In the genomic region with DNA sequence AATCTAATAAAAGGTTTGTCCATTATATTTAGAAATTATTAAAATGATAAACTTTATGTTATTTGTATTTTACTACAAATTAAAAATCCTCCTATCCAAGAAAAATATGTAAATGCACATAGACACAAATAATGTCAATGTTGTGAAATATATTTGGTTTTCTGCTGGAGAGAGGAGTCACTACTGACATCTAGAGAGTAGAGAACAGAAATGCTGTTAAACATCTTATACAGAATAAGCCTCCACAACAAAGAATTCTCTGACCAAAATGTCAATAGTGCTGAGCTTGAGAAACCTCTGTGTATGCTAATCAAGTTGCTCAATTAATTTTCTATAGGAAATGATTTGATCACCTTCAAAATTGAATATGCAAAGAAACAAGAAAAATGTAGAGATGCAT, we compare ENCODE assay signal across 17 cellular contexts. TPM values are rescaled to one million over a fixed set of nuclear protein-coding genes. Genes with fewer than 3 reads are reported as not detected.
DNase-seq lines count a peak whose midpoint lies in the region; ATAC-seq, FAIRE-seq and TF ChIP-seq lines count a peak whose summit lies in the region.
"Had no signal": no experiment of that assay in that cellular context is flagged by ENCODE, and none has a peak within 500 bp of the region (broad histone marks: within the 10 kb centered on the region; RNA-seq: fewer than 3 reads in every experiment).

No MANE protein-coding gene starts in this region.

- no peaks in the 10 kb centered on the region for H3K36me3 ChIP-seq in HCT116 (ENCODE audit: control insufficient read depth in 1 of 2, insufficient read depth in 2 of 2, low read length in 2 of 2)
- H3K36me3 ChIP-seq: BLaER1 treated with 17β-estradiol and CSF1 and Interleukin-3, amounts not matched to agents 10 nM and 100 nM; pancreas had no signal

- POLR2A ChIA-PET in A549 (lab: Yijun Ruan, JAX), result no interaction called here
- POLR2A ChIA-PET in HCT116 (lab: Charles Lee), result no interaction called here

- no peaks in the 10 kb centered on the region for H3K27me3 ChIP-seq in HCT116 (ENCODE audit: insufficient read depth, low read length)
- no peaks in the 10 kb centered on the region for H3K27me3 ChIP-seq in foreskin keratinocyte
- H3K27me3 ChIP-seq: BLaER1 treated with 17β-estradiol and CSF1 and Interleukin-3, amounts not matched to agents 10 nM and 100 nM; pancreas had no signal

- no peak overlapping the region for H3K27ac ChIP-seq in A549
- no peak overlapping the region for H3K27ac ChIP-seq in HCT116 (ENCODE audit: low read depth, low read length)
- no peak overlapping the region for H3K27ac ChIP-seq in foreskin keratinocyte
- H3K27ac ChIP-seq: BLaER1 treated with 17β-estradiol and CSF1 and Interleukin-3, amounts not matched to agents 10 nM and 100 nM; pancreas had no signal

- H3K79me2 ChIP-seq in HCT116 (ENCODE audit: insufficient read depth, low read length), result no peaks in the 10 kb centered on the region

- TF ChIP-seq CTCF in A549 (IDR thresholded peaks at IDR 0.05) (no peak), HCT116 (IDR thresholded peaks at IDR 0.05 in 2 of 3, conservative IDR thresholded peaks at IDR 0.05 in 1 of 3; ENCODE audit: borderline replicate concordance in 1 of 3, insufficient read depth in 1 of 3, low read depth in 2 of 3, low read length in 2 of 3) (0 out of 6 replicates have a peak, but pooled peaks of 2 of the 3 experiments have one; percentile 10 to 22), foreskin keratinocyte (conservative IDR thresholded peaks at IDR 0.05) (peak; percentile 60)

- no peak for FAIRE-seq in A549 (lab: Jason Lieb, UNC)
- FAIRE-seq: pancreas had no signal

- H3K4me3 ChIP-seq in A549, result no peak overlapping the region
- H3K4me3 ChIP-seq in HCT116 (replicated peaks in 1 of 2; ENCODE audit: low read depth in 1 of 2, low read length in 2 of 2), result no peak overlapping the region
- H3K4me3 ChIP-seq: BLaER1 treated with 17β-estradiol and CSF1 and Interleukin-3, amounts not matched to agents 10 nM and 100 nM; pancreas had no signal

- no peaks in the 10 kb centered on the region for H4K20me1 ChIP-seq in HCT116 (ENCODE audit: insufficient read depth)
- H4K20me1 ChIP-seq: BLaER1 treated with 17β-estradiol and CSF1 and Interleukin-3, amounts not matched to agents 10 nM and 100 nM had no signal

- no peak for TF ChIP-seq EP300 in A549 (IDR thresholded peaks at IDR 0.05)

- H3K9me3 ChIP-seq in A549 (no peaks in the 10 kb centered on the region), HCT116 (ENCODE audit: control insufficient read depth in 1 of 2, insufficient read depth in 1 of 2, low read depth in 1 of 2, low read length in 2 of 2) (no peaks in the 10 kb centered on the region)
- H3K9me3 ChIP-seq: BLaER1 treated with 17β-estradiol and CSF1 and Interleukin-3, amounts not matched to agents 10 nM and 100 nM; pancreas had no signal

- DNase-seq in A549 (ENCODE audit: low read depth in 1 of 2, low spot score in 1 of 2) (no peak), HCT116 (ENCODE audit: low read depth, low spot score) (no peak), astrocyte of the hippocampus (ENCODE audit: low read depth, low spot score) (peak; percentile 16), foreskin keratinocyte (no peak), SK-N-DZ (ENCODE audit: low spot score) (no peak), NCI-H510A (lab: John Stamatoyannopoulos, UW) (no peak)
- DNase-seq: activated naive CD4-positive, alpha-beta T cell treated with Interleukin-2 at 50 U/mL for 16 hours; DMS79 treated with DMSO at 0.1 percent for 48 hours; foreskin melanocyte; pancreas; stimulated activated CD4-positive, alpha-beta T cell treated with anti-CD3 and anti-CD28 coated beads, Interleukin-12 subunit alpha, Interleukin-12 subunit beta, amount 100 ng/mL, for 4 hours; substantia nigra had no signal

- H3K4me1 ChIP-seq in A549, result no peaks in the 10 kb centered on the region
- H3K4me1 ChIP-seq in HCT116 (ENCODE audit: control insufficient read depth in 1 of 2, insufficient read depth in 2 of 2, low read length in 2 of 2), result peaks cover 0 to 12% of the 10 kb centered on the region in 2 experiments; a peak in 1 of 4 replicates
- H3K4me1 ChIP-seq in foreskin keratinocyte, result peaks cover 9% of the 10 kb centered on the region

- RAD21 ChIA-PET in HCT116 (lab: Charles Lee; ENCODE audit: low non-redundant PET in 1 of 2, low total read pairs in 2 of 2, uncharacterized antibody in 2 of 2, unreplicated experiment in 2 of 2), result no interaction called here

- CTCF ChIA-PET in A549 (lab: Yijun Ruan, JAX) (no interaction called here), HCT116 (lab: Charles Lee) (no interaction called here)

- TF ChIP-seq RAD21 in A549 (conservative IDR thresholded peaks at IDR 0.05 in 1 of 2, IDR thresholded peaks at IDR 0.05 in 1 of 2) (peak; percentile 24 to 38; a peak in 3 of 5 replicates), HCT116 (IDR thresholded peaks at IDR 0.05; ENCODE audit: low read depth) (peak; percentile 48; the same call in 1 of the 2 replicates)

- TF ChIP-seq POLR2A in A549 (IDR thresholded peaks at IDR 0.05; ENCODE audit: low read length) (no peak), HCT116 (IDR thresholded peaks at IDR 0.05; ENCODE audit: borderline replicate concordance, extremely low read depth, insufficient read depth, insufficient read length) (no peak)

- H3K9me2 ChIP-seq in HCT116 (ENCODE audit: insufficient read depth), result no peaks in the 10 kb centered on the region

- intact Hi-C loops in HCT116 (cut with micrococcal nuclease), result no loop called here

- BruUV-seq in HCT116 (replicated peaks; lab: Mats Ljungman, UMichigan), result no TSS peak

- H3K4me2 ChIP-seq in A549 (no peak overlapping the region), HCT116 (ENCODE audit: low read length) (no peak overlapping the region)
- H3K4me2 ChIP-seq: BLaER1 treated with 17β-estradiol and CSF1 and Interleukin-3, amounts not matched to agents 10 nM and 100 nM had no signal

- no peak overlapping the region for H3K9ac ChIP-seq in HCT116 (ENCODE audit: low read length)
- H3K9ac ChIP-seq: BLaER1 treated with 17β-estradiol and CSF1 and Interleukin-3, amounts not matched to agents 10 nM and 100 nM had no signal

- ATAC-seq in A549, result no peak
- ATAC-seq in HCT116, result peak; percentile 53; the same call in 1 of the 2 replicates
- ATAC-seq in foreskin keratinocyte, result no peak
- ATAC-seq in HG02798 (IDR thresholded peaks at IDR 0.05; ENCODE audit: poor library complexity, unreplicated experiment), result no peak
- no peak for ATAC-seq in HG02852 (IDR thresholded peaks at IDR 0.05; ENCODE audit: unreplicated experiment)
- ATAC-seq: pancreas had no signal

- H2AFZ ChIP-seq in HCT116 (ENCODE audit: low read depth, low read length, poor library complexity, severe bottlenecking), result no peak overlapping the region

TF ChIP-seq in A549, 52 proteins besides CTCF, POLR2A, EP300 and RAD21:
- TF ChIP-seq, protein P1, sequence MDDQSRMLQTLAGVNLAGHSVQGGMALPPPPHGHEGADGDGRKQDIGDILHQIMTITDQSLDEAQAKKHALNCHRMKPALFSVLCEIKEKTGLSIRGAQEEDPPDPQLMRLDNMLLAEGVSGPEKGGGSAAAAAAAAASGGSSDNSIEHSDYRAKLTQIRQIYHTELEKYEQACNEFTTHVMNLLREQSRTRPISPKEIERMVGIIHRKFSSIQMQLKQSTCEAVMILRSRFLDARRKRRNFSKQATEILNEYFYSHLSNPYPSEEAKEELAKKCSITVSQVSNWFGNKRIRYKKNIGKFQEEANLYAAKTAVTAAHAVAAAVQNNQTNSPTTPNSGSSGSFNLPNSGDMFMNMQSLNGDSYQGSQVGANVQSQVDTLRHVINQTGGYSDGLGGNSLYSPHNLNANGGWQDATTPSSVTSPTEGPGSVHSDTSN (IDR thresholded peaks at IDR 0.05), result no peak
- TF ChIP-seq SMC3 (IDR thresholded peaks at IDR 0.05), result peak; percentile 29; the same call in 1 of the 3 replicates
- no peak for TF ChIP-seq MAZ (IDR thresholded peaks at IDR 0.05; ENCODE audit: borderline replicate concordance, low read depth, low read length)

TF ChIP-seq in HCT116, 20 proteins besides CTCF, POLR2A, EP300 and RAD21:
- TF ChIP-seq CEBPB (IDR thresholded peaks at IDR 0.05; ENCODE audit: low read depth) (0 out of 2 replicates have a peak, but pooled peaks have one; percentile 27), TCF7L2 (IDR thresholded peaks at IDR 0.05; ENCODE audit: borderline replicate concordance, extremely low read depth, insufficient read depth, insufficient read length) (no peak)

RNA-seq across cellular contexts. Expression of gene HTR1B, which starts 12.4 kb away (rescaled TPM):
- polyA plus RNA-seq in A549 (2011; rRNA removed), result 0.12 and 0.26 TPM in 2 replicates
- 0.06 and 0.07 TPM in 2 replicates for polyA plus RNA-seq in A549 (2012; cell fraction: cytosol; rRNA removed)
- 0.13 and 0.24 TPM in 2 replicates for polyA plus RNA-seq in A549 (2012; cell fraction: nucleus; rRNA removed)
- polyA plus RNA-seq in A549 (2017; fragmentation: RNase III; extraction: RNeasy Plus Mini Kit Qiagen cat#74134 plus additional on column Dnase treatment), result not detected in 3 replicates
- 0.21 TPM in 1 of 2 replicates, not detected in the other for polyA minus RNA-seq in A549 (2011; rRNA and poly(A)+ RNA removed)
- 0.74 TPM for total RNA-seq in HCT116 (2021; ENCODE audit: unreplicated experiment)
- polyA plus RNA-seq in HCT116 (2012), result 0.14 and 0.16 TPM in 2 replicates
- total RNA-seq in foreskin keratinocyte, result 1.4 and 1.6 TPM in 2 replicates
- 0.28 and 0.43 TPM in 2 replicates for polyA plus RNA-seq in foreskin keratinocyte
- polyA plus RNA-seq in SK-N-DZ (2014; cell fraction: cytosol; rRNA removed), result 0.83 and 1.5 TPM in 2 replicates
- polyA plus RNA-seq in SK-N-DZ (2014; cell fraction: nucleus; rRNA removed), result 0.69 and 0.86 TPM in 2 replicates
- total RNA-seq: HT-29, mononuclear cell had no signal

Comparison
In these comparisons a context has a peak if more than half of its experiments do, and no peak if none do; other contexts are left out.
1. Of the 6 proteins assayed by ChIP-seq in both A549 and HCT116: peak only in A549: none; only in HCT116: CEBPB and CTCF; in both: RAD21; in neither: 3.